In the genomic region with DNA sequence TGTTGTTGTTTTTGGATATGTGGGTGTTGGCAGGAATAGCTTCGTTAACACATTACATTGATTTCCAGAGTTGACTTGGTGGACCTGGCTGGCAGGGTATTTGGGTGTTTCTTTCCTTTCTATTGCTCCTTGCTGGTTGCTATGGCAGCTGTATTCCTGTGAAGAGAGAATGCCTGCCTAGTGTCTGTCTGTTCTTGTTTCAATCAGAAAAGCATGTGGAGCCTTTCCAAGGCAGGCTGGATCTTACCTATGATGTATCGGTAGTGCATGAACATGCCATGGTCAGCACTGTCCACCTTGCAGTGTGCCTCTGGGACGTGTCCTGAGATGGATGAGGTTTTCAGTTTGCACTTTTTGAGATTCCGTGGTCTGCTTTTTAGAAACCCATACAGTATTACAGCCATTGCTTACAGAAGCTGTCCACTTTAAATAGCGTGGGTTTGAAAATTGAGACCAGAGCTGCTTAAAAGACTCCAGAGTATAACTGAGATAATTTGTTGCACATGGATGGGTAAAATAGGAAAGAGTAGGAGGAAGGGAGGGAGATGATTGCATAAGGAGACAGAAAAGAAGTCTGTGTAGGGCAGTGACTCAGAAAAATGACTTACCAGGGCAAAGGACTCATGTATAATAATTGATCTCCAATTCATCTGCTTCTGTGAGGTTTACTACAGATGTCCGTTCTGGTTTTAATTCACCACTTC, we compare ENCODE assay signal across 17 cellular contexts. TPM values are rescaled to one million over a fixed set of nuclear protein-coding genes. Genes with fewer than 3 reads are reported as not detected.
DNase-seq lines count a peak whose midpoint lies in the region; ATAC-seq and TF ChIP-seq lines count a peak whose summit lies in the region.
"Had no signal": no experiment of that assay in that cellular context is flagged by ENCODE, and none has a peak within 500 bp of the region (broad histone marks: within the 10 kb centered on the region; RNA-seq: fewer than 3 reads in every experiment).

No MANE protein-coding gene starts in this region.

- peak; percentile 48 for ATAC-seq in Right ventricle myocardium inferior
- no peak for ATAC-seq in stimulated activated effector memory CD8-positive, alpha-beta T cell treated with anti-CD3 and anti-CD28 coated beads, Interleukin-12 subunit alpha, Interleukin-12 subunit beta, amount 100 ng/mL, for 72 hours

- peak overlapping the region; percentile 43; the same call in 1 of the 2 replicates for H3K9ac ChIP-seq in iPS-20b (ENCODE audit: low read depth, low read length)

- no peaks in the 10 kb centered on the region for H3K36me3 Mint-ChIP-seq in stimulated activated effector memory CD8-positive, alpha-beta T cell treated with anti-CD3 and anti-CD28 coated beads, Interleukin-12 subunit alpha, Interleukin-12 subunit beta, amount 100 ng/mL, for 72 hours
- H3K36me3 Mint-ChIP-seq in Calu3 (ENCODE audit: insufficient read depth, unreplicated experiment) = no peaks in the 10 kb centered on the region
- H3K36me3 Mint-ChIP-seq: naive B cell had no signal

- no peaks in the 10 kb centered on the region for H3K9me3 Mint-ChIP-seq in stimulated activated effector memory CD8-positive, alpha-beta T cell treated with anti-CD3 and anti-CD28 coated beads, Interleukin-12 subunit alpha, Interleukin-12 subunit beta, amount 100 ng/mL, for 72 hours
- H3K9me3 Mint-ChIP-seq in Calu3 (ENCODE audit: low read depth, unreplicated experiment) = no peaks in the 10 kb centered on the region
- H3K9me3 Mint-ChIP-seq: activated T-cell treated with anti-CD3 and anti-CD28 coated beads, Interleukin-2, amount 50 U/mL, for 24 hours; naive B cell had no signal

- H3K4me3 ChIP-seq in right atrium auricular region (no peak overlapping the region), cardiac fibroblast (replicated peaks in 1 of 2; ENCODE audit: low read depth in 2 of 2, low read length in 2 of 2) (no peak overlapping the region), iPS-20b (ENCODE audit: low read length) (peak overlapping the region; percentile 19)
- H3K4me3 ChIP-seq: vagina had no signal

- H3K36me3 ChIP-seq in right atrium auricular region (no peaks in the 10 kb centered on the region), iPS-20b (ENCODE audit: insufficient read depth, low read depth, low read length) (no peaks in the 10 kb centered on the region)
- H3K36me3 ChIP-seq: brain microvascular endothelial cell, vagina had no signal

- no TSS peak for BruUV-seq in Calu3 (replicated peaks; lab: Mats Ljungman, UMichigan)

- DNase-seq in Right ventricle myocardium inferior (ENCODE audit: missing footprints) (no peak), right atrium auricular region (ENCODE audit: low spot score) (no peak), cardiac fibroblast (ENCODE audit: low read depth in 2 of 2) (peak; percentile 4 to 16), superior temporal gyrus (ENCODE audit: extremely low spot score) (peak; percentile 60), NCI-H82 (lab: John Stamatoyannopoulos, UW) (no peak), Calu3 (no peak)
- DNase-seq in stimulated activated effector memory CD8-positive, alpha-beta T cell treated with anti-CD3 and anti-CD28 coated beads, Interleukin-12 subunit alpha, Interleukin-12 subunit beta, amount 100 ng/mL, for 72 hours (ENCODE audit: low spot score in 2 of 2) = no peak
- DNase-seq: ACHN; activated CD4-positive, CD25-positive, alpha-beta regulatory T cell treated with anti-CD3 and anti-CD28 coated beads, Interleukin-2, amount 50 U/mL, for 72 hours; activated T-cell treated with anti-CD3 and anti-CD28 coated beads, Interleukin-2, amount 50 U/mL, for 24 hours; brain microvascular endothelial cell; erythroblast; naive B cell; NCI-H1436; NCI-H69 had no signal

- no peak overlapping the region for H3K27ac ChIP-seq in right atrium auricular region
- H3K27ac ChIP-seq in iPS-20b (ENCODE audit: low read length) = no peak overlapping the region
- H3K27ac ChIP-seq: brain microvascular endothelial cell, vagina had no signal

- H3K27me3 Mint-ChIP-seq in Calu3 (ENCODE audit: unreplicated experiment) = no peaks in the 10 kb centered on the region

- CTCF ChIA-PET in Calu3 (lab: Charles Lee) = interaction anchor here (1.1 kb wide), 1 partner anchor 17 kb away, joined by 3 read pairs; no protein-coding TSS in a partner anchor

- TF ChIP-seq CTCF in right atrium auricular region (IDR thresholded peaks at IDR 0.05) (no peak), cardiac fibroblast (IDR thresholded peaks at IDR 0.05; ENCODE audit: low read depth, low read length) (no peak), Calu3 (IDR thresholded peaks at IDR 0.05; ENCODE audit: unreplicated experiment) (no peak)

- H3K4me1 Mint-ChIP-seq in stimulated activated effector memory CD8-positive, alpha-beta T cell treated with anti-CD3 and anti-CD28 coated beads, Interleukin-12 subunit alpha, Interleukin-12 subunit beta, amount 100 ng/mL, for 72 hours = no peaks in the 10 kb centered on the region
- H3K4me1 Mint-ChIP-seq in Calu3 (ENCODE audit: low read depth, unreplicated experiment) = peaks cover 7% of the 10 kb centered on the region
- H3K4me1 Mint-ChIP-seq: naive B cell had no signal

- no peaks in the 10 kb centered on the region for H3K27me3 ChIP-seq in right atrium auricular region
- H3K27me3 ChIP-seq in iPS-20b (ENCODE audit: insufficient read depth, low read length) = no peaks in the 10 kb centered on the region
- H3K27me3 ChIP-seq: brain microvascular endothelial cell, vagina had no signal

- H3K27ac Mint-ChIP-seq in stimulated activated effector memory CD8-positive, alpha-beta T cell treated with anti-CD3 and anti-CD28 coated beads, Interleukin-12 subunit alpha, Interleukin-12 subunit beta, amount 100 ng/mL, for 72 hours = no peak overlapping the region
- H3K27ac Mint-ChIP-seq in Calu3 (ENCODE audit: unreplicated experiment) = no peak overlapping the region
- H3K27ac Mint-ChIP-seq: activated T-cell treated with anti-CD3 and anti-CD28 coated beads, Interleukin-2, amount 50 U/mL, for 24 hours; naive B cell had no signal

- intact Hi-C loops in Right ventricle myocardium inferior (cut with DNase I) (no loop called here), Calu3 (cut with micrococcal nuclease; ENCODE audit: unreplicated experiment) (no loop called here)

- H3K9me3 ChIP-seq in right atrium auricular region (no peaks in the 10 kb centered on the region), iPS-20b (ENCODE audit: insufficient read depth, low read depth, low read length) (no peaks in the 10 kb centered on the region)
- H3K9me3 ChIP-seq: vagina had no signal

- H3K4me1 ChIP-seq in right atrium auricular region (no peaks in the 10 kb centered on the region), iPS-20b (ENCODE audit: insufficient read depth, low read length) (peaks cover 21% of the 10 kb centered on the region; the same call in 1 of the 2 replicates)
- H3K4me1 ChIP-seq: vagina had no signal

- no peak overlapping the region for H3K4me3 Mint-ChIP-seq in stimulated activated effector memory CD8-positive, alpha-beta T cell treated with anti-CD3 and anti-CD28 coated beads, Interleukin-12 subunit alpha, Interleukin-12 subunit beta, amount 100 ng/mL, for 72 hours
- no peak overlapping the region for H3K4me3 Mint-ChIP-seq in Calu3 (ENCODE audit: low read depth, unreplicated experiment)
- H3K4me3 Mint-ChIP-seq: activated T-cell treated with anti-CD3 and anti-CD28 coated beads, Interleukin-2, amount 50 U/mL, for 24 hours; naive B cell had no signal

RNA-seq across cellular contexts. Expression of a gene that starts 20.0 kb away (rescaled TPM):
- total RNA-seq in Right ventricle myocardium inferior (1.4 TPM), right atrium auricular region (1 to 10 TPM; 1.2 to 1.6 TPM), Calu3 (2022) (7.6 and 13.8 TPM in 2 replicates)

Comparison
In these comparisons a context has a peak if more than half of its experiments do, and no peak if none do; other contexts are left out.
1. DNase-seq: peak in cardiac fibroblast (2 of 2) and superior temporal gyrus (single experiment); none in Right ventricle myocardium inferior (single experiment), right atrium auricular region (single experiment), stimulated activated effector memory CD8-positive, alpha-beta T cell treated with anti-CD3 and anti-CD28 coated beads, Interleukin-12 subunit alpha, Interleukin-12 subunit beta, amount 100 ng/mL, for 72 hours (0 of 2), NCI-H82 (single experiment) and Calu3 (single experiment).